13 cellular contexts compared by ENCODE assay signal in the genomic region with DNA sequence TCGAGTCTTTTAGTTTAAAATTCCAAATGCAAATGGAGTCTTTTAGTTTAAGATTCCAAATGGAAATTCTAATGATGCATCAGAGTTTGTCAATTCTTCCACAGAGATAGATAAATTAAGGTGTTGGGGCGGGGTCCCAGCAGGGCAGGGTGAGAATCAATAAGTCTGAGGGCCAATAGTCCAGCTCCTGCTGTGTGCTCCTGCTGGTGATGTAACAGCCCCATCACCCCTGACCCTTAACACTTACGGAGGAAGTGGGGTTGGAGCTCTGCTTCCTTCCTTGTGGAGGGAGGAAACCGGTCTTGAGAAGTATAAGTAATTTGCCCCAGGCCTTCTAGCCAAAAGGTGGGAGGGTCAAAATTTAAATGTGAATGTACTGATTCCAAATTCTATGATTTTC. TPM values are rescaled to one million over a fixed set of nuclear protein-coding genes. Genes with fewer than 3 reads are reported as not detected.
DNase-seq lines count a peak whose midpoint lies in the region; ATAC-seq, FAIRE-seq and TF ChIP-seq lines count a peak whose summit lies in the region.
"Had no signal": no experiment of that assay in that cellular context is flagged by ENCODE, and none has a peak within 500 bp of the region (broad histone marks: within the 10 kb centered on the region; RNA-seq: fewer than 3 reads in every experiment).

No MANE protein-coding gene starts in this region.

- H3K9ac ChIP-seq in BLaER1, result no peak overlapping the region
- no peak overlapping the region for H3K9ac ChIP-seq in HUES6 (ENCODE audit: low read length)

- peaks cover 64% of the 10 kb centered on the region for H3K4me1 Mint-ChIP-seq in activated T-helper 2 cell treated with anti-CD3 and anti-CD28 coated beads, Interferon-gamma antibody, Interleukin-2, Interleukin-4, amounts not matched to agents 10 μg/mL and 5 μg/mL and 100 μg/mL, durations not matched to agents 14 hours and 24 hours and 36 hours (ENCODE audit: low read depth)

- FAIRE-seq in D721Med (lab: Jason Lieb, UNC), result no peak
- FAIRE-seq: kidney had no signal

- H3K27me3 Mint-ChIP-seq in activated T-helper 2 cell treated with anti-CD3 and anti-CD28 coated beads, Interferon-gamma antibody, Interleukin-2, Interleukin-4, amounts not matched to agents 10 μg/mL and 5 μg/mL and 100 μg/mL, durations not matched to agents 14 hours and 24 hours and 36 hours (ENCODE audit: low read depth), result no peaks in the 10 kb centered on the region
- H3K27me3 Mint-ChIP-seq: activated B cell treated with CpG ODN at 0.5 μM for 24 hours had no signal

- peaks cover 100% of the 10 kb centered on the region for H4K20me1 ChIP-seq in BLaER1

- TF ChIP-seq CTCF in D721Med (IDR thresholded peaks at IDR 0.05; ENCODE audit: insufficient read depth, missing control alignments), result no peak
- TF ChIP-seq CTCF in esophagus muscularis mucosa (IDR thresholded peaks at IDR 0.05), result no peak

- H3K9me3 ChIP-seq in BLaER1, result no peaks in the 10 kb centered on the region
- H3K9me3 ChIP-seq in HUES6 (ENCODE audit: control insufficient read depth, insufficient read depth, low read depth, low read length), result peaks cover 3% of the 10 kb centered on the region; the same call in 1 of the 2 replicates
- no peaks in the 10 kb centered on the region for H3K9me3 ChIP-seq in esophagus muscularis mucosa
- H3K9me3 ChIP-seq: upper lobe of left lung had no signal

- peak overlapping the region; percentile 80 for H3K27ac Mint-ChIP-seq in activated T-helper 2 cell treated with anti-CD3 and anti-CD28 coated beads, Interferon-gamma antibody, Interleukin-2, Interleukin-4, amounts not matched to agents 10 μg/mL and 5 μg/mL and 100 μg/mL, durations not matched to agents 14 hours and 24 hours and 36 hours
- H3K27ac Mint-ChIP-seq: activated B cell treated with CpG ODN at 0.5 μM for 24 hours had no signal

- intact Hi-C loops in activated T-helper 2 cell treated with anti-CD3 and anti-CD28 coated beads, Interferon-gamma antibody, Interleukin-2, Interleukin-4, amounts not matched to agents 10 μg/mL and 5 μg/mL and 100 μg/mL, durations not matched to agents 14 hours and 24 hours and 36 hours (cut with micrococcal nuclease), result loop anchor here (5.0 kb wide), 2 partner anchors 78 to 87 kb away; a partner anchor contains a TSS
- intact Hi-C loops in left colon (cut with DNase I, micrococcal nuclease) (no loop called here), esophagus muscularis mucosa (cut with DNase I) (no loop called here)

- H3K36me3 Mint-ChIP-seq in activated T-helper 2 cell treated with anti-CD3 and anti-CD28 coated beads, Interferon-gamma antibody, Interleukin-2, Interleukin-4, amounts not matched to agents 10 μg/mL and 5 μg/mL and 100 μg/mL, durations not matched to agents 14 hours and 24 hours and 36 hours (ENCODE audit: low read depth), result peaks cover 51% of the 10 kb centered on the region

- no peak for TF ChIP-seq POLR2A in esophagus muscularis mucosa (IDR thresholded peaks at IDR 0.05; ENCODE audit: low read depth)

- H3K4me1 ChIP-seq in BLaER1 (peaks cover 51% of the 10 kb centered on the region), HUES6 (ENCODE audit: control insufficient read depth, insufficient read depth, low read length) (peaks cover 25% of the 10 kb centered on the region), esophagus muscularis mucosa (peaks cover 8 to 15% (median 8%) of the 10 kb centered on the region in 4 donors)

- H3K4me3 Mint-ChIP-seq in activated T-helper 2 cell treated with anti-CD3 and anti-CD28 coated beads, Interferon-gamma antibody, Interleukin-2, Interleukin-4, amounts not matched to agents 10 μg/mL and 5 μg/mL and 100 μg/mL, durations not matched to agents 14 hours and 24 hours and 36 hours (ENCODE audit: low read depth), result peak overlapping the region; percentile 22
- H3K4me3 Mint-ChIP-seq: activated B cell treated with CpG ODN at 0.5 μM for 24 hours had no signal

- H3K4me2 ChIP-seq in BLaER1, result peak overlapping the region; percentile 60

- TF ChIP-seq EP300 in esophagus muscularis mucosa (IDR thresholded peaks at IDR 0.05), result no peak

- DNase-seq in activated T-helper 2 cell treated with anti-CD3 and anti-CD28 coated beads, Interferon-gamma antibody, Interleukin-2, Interleukin-4, amounts not matched to agents 10 μg/mL and 5 μg/mL and 100 μg/mL, durations not matched to agents 14 hours and 24 hours and 36 hours (ENCODE audit: low spot score), result no peak
- DNase-seq in left colon (no peak), GM19240 (ENCODE audit: insufficient read length, low spot score) (no peak), DMS114 treated with DMSO at 0.1 percent for 48 hours (lab: John Stamatoyannopoulos, UW; ENCODE audit: unreplicated experiment) (no peak), D721Med (ENCODE audit: insufficient read length, low spot score) (no peak), esophagus muscularis mucosa (ENCODE audit: extremely low spot score) (no peak)
- DNase-seq: activated B cell treated with CpG ODN at 0.5 μM for 24 hours, DMS 273 treated with DMSO at 0.1 percent for 48 hours, kidney, NCI-H446 had no signal

- H3K27ac ChIP-seq in BLaER1, result no peak overlapping the region
- peak overlapping the region; percentile 46; the same call in 1 of the 2 replicates for H3K27ac ChIP-seq in HUES6 (ENCODE audit: low read depth, low read length)
- H3K27ac ChIP-seq in esophagus muscularis mucosa (replicated peaks in 1 of 4), result peak overlapping the region in 2 of 4 donors; percentile 3 to 11

- no peak overlapping the region for H3K4me3 ChIP-seq in BLaER1
- H3K4me3 ChIP-seq in HUES6 (ENCODE audit: low read depth, low read length), result peak overlapping the region; percentile 46; the same call in 1 of the 2 replicates
- H3K4me3 ChIP-seq in esophagus muscularis mucosa, result no peak overlapping the region
- H3K4me3 ChIP-seq: upper lobe of left lung had no signal

- H3K36me3 ChIP-seq in BLaER1, result peaks cover 45% of the 10 kb centered on the region
- peaks cover 17% of the 10 kb centered on the region for H3K36me3 ChIP-seq in HUES6 (ENCODE audit: control insufficient read depth, insufficient read depth, low read length)
- peaks cover 7 to 35% (median 19%) of the 10 kb centered on the region in 4 donors for H3K36me3 ChIP-seq in esophagus muscularis mucosa

- peaks cover 4% of the 10 kb centered on the region; the same call in 1 of the 2 replicates for H3K27me3 ChIP-seq in BLaER1
- no peaks in the 10 kb centered on the region for H3K27me3 ChIP-seq in HUES6 (ENCODE audit: control insufficient read depth, insufficient read depth, low read length)
- no peaks in the 10 kb centered on the region for H3K27me3 ChIP-seq in esophagus muscularis mucosa
- H3K27me3 ChIP-seq: upper lobe of left lung had no signal

- 71% methylated on average over 4 of the region's 4 CpGs for WGBS in esophagus muscularis mucosa

- peak; percentile 27 for ATAC-seq in left colon

- H3K9me3 Mint-ChIP-seq in activated T-helper 2 cell treated with anti-CD3 and anti-CD28 coated beads, Interferon-gamma antibody, Interleukin-2, Interleukin-4, amounts not matched to agents 10 μg/mL and 5 μg/mL and 100 μg/mL, durations not matched to agents 14 hours and 24 hours and 36 hours, result no peaks in the 10 kb centered on the region
- H3K9me3 Mint-ChIP-seq: activated B cell treated with CpG ODN at 0.5 μM for 24 hours had no signal

RNA-seq across cellular contexts. Expression of a gene that starts 17.3 kb away (rescaled TPM):
- total RNA-seq in activated T-helper 2 cell treated with anti-CD3 and anti-CD28 coated beads, Interferon-gamma antibody, Interleukin-2, Interleukin-4, amounts not matched to agents 10 μg/mL and 5 μg/mL and 100 μg/mL, durations not matched to agents 14 hours and 24 hours and 36 hours, result 19.1 and 19.7 TPM in 2 replicates
- total RNA-seq in left colon, result 10 to 100 TPM in 1 of 2 donors, 1 to 10 TPM in 1; 9.9 to 10.8 TPM
- total RNA-seq in esophagus muscularis mucosa, result 10 to 100 TPM in 3 of 4 donors, 1 to 10 TPM in 1; 7.1 to 16.3 (median 11.5) TPM
